In the genomic region with DNA sequence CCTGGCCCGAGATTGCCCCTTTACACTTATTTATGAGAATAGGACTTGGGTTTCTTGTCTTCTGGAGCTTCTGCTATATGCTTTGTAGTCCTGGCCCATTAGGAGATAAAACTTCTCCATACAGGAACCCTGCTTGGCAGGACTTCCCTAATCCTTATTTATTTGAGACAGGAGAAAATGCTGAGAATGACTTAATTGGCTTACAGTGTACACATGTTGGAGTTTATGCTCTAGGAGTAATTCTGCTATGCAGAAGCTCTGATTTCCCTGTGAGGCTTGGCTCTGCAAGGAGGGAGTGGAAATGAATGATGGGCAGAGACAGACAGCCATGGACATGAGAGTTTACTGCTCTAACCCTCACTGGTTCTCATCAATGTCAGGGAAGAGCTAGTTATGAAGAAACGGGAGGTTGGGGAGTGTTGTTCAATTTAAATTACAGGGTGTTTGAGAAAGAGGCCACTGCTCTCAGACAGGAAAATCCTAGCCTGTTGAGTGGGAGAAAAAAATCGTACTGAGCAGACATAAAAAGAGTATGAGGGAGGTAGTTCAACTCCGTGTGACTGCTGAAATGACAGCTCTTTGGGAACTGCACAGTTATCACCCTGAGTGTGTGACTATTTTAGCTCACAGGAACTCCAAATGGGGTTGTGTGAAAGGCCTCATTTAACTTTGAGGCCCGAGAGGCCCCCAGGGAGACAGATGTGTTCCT, we compare ENCODE assay signal across 27 cellular contexts. TPM values are rescaled to one million over a fixed set of nuclear protein-coding genes. Genes with fewer than 3 reads are reported as not detected.
DNase-seq lines count a peak whose midpoint lies in the region; ATAC-seq, FAIRE-seq and TF ChIP-seq lines count a peak whose summit lies in the region.
"Had no signal": no experiment of that assay in that cellular context is flagged by ENCODE, and none has a peak within 500 bp of the region (broad histone marks: within the 10 kb centered on the region; RNA-seq: fewer than 3 reads in every experiment).

No MANE protein-coding gene starts in this region.

- H3K4me3 Mint-ChIP-seq in type B pancreatic cell, result peak overlapping the region; percentile 21
- H3K4me3 Mint-ChIP-seq: activated naive CD4-positive, alpha-beta T cell treated with anti-CD3 and anti-CD28 coated beads, Interleukin-2, amount 10 ng/mL, durations not matched to agents 7 days and 5 days had no signal

- no peaks in the 10 kb centered on the region for H3K27me3 ChIP-seq in SK-N-SH (ENCODE audit: insufficient read depth)
- H3K27me3 ChIP-seq in GM12878 (replicated peaks in 1 of 2; ENCODE audit: control insufficient read depth in 2 of 2, insufficient read depth in 2 of 2, low read length in 1 of 2), result no peaks in the 10 kb centered on the region; a peak in 1 of 4 replicates
- no peaks in the 10 kb centered on the region for H3K27me3 ChIP-seq in right atrium auricular region
- H3K27me3 ChIP-seq: gastrocnemius medialis had no signal

- WGBS in SK-N-SH (ENCODE audit: low lambda C conversion rate), result 64% methylated on average over 5 of the region's 5 CpGs
- 4% methylated on average over 5 of the region's 5 CpGs for whole genome bisulfite sequencing in GM12878 (ENCODE audit: insufficient coverage, insufficient replicate concordance, low lambda C conversion rate, missing lambda C conversion rate)

- H3K9ac ChIP-seq in SK-N-SH (no peak overlapping the region), GM12878 (ENCODE audit: control insufficient read depth, insufficient read depth, low read length) (no peak overlapping the region)
- H3K9ac ChIP-seq: KMS-11 had no signal

- peak overlapping the region; percentile 9 for H3K27ac Mint-ChIP-seq in type B pancreatic cell
- H3K27ac Mint-ChIP-seq: activated naive CD4-positive, alpha-beta T cell treated with anti-CD3 and anti-CD28 coated beads, Interleukin-2, amount 10 ng/mL, durations not matched to agents 7 days and 5 days had no signal

- H3F3A ChIP-seq in SK-N-SH (replicated peaks; ENCODE audit: insufficient read depth), result peaks cover 16% of the 10 kb centered on the region

- H3K4me1 ChIP-seq in SK-N-SH (ENCODE audit: control insufficient read depth in 1 of 2, insufficient read depth in 2 of 2, low read depth in 1 of 2, low read length in 1 of 2), result peaks cover 3 to 29% of the 10 kb centered on the region in 2 experiments
- H3K4me1 ChIP-seq in GM12878 (ENCODE audit: control insufficient read depth, insufficient read depth, low read length), result no peaks in the 10 kb centered on the region; the same call in 1 of the 2 replicates
- peaks cover 0 to 21% of the 10 kb centered on the region in 2 donors for H3K4me1 ChIP-seq in right atrium auricular region
- H3K4me1 ChIP-seq: spleen had no signal

- SMC1A ChIA-PET in GM12878 (lab: Charles Lee; ENCODE audit: uncharacterized antibody, unreplicated experiment), result interaction anchor here (0.8 to 2.4 kb wide), 7 partner anchors 9 to 130 kb away, joined by 3 to 9 read pairs (median 3); no protein-coding TSS in a partner anchor

- TF ChIP-seq EP300 in SK-N-SH (IDR thresholded peaks at IDR 0.05; ENCODE audit: borderline replicate concordance in 1 of 2, low read depth in 1 of 2, low read length in 1 of 2) (no peak), GM12878 (IDR thresholded peaks at IDR 0.05; ENCODE audit: borderline replicate concordance in 1 of 2, control insufficient read depth in 1 of 2, low read depth in 2 of 2, low read length in 2 of 2) (no peak)

- H3K4me2 ChIP-seq in SK-N-SH (no peak overlapping the region), GM12878 (ENCODE audit: control insufficient read depth, insufficient read depth) (no peak overlapping the region)
- H3K4me2 ChIP-seq: KMS-11 had no signal

- H3K9me3 ChIP-seq in SK-N-SH (no peaks in the 10 kb centered on the region), GM12878 (replicated peaks; ENCODE audit: control insufficient read depth, insufficient read depth, low read length) (no peaks in the 10 kb centered on the region), right atrium auricular region (no peaks in the 10 kb centered on the region)
- H3K9me3 ChIP-seq: gastrocnemius medialis, spleen had no signal

- CTCF ChIA-PET in SK-N-SH (lab: Yijun Ruan, JAX) (interaction anchor here (1.1 to 1.3 kb wide), 3 partner anchors 21 to 1016 kb away, joined by 3 read pairs; no protein-coding TSS in a partner anchor), GM12878 (lab: Yijun Ruan, JAX) (interaction anchor here (0.9 to 1.9 kb wide), 3 partner anchors 17 to 62 kb away, joined by 3 to 6 read pairs (median 3); no protein-coding TSS in a partner anchor)

- H3K4me1 Mint-ChIP-seq in type B pancreatic cell (ENCODE audit: unreplicated experiment), result peaks cover 28% of the 10 kb centered on the region
- H3K4me1 Mint-ChIP-seq: activated naive CD4-positive, alpha-beta T cell treated with anti-CD3 and anti-CD28 coated beads, Interleukin-2, amount 10 ng/mL, durations not matched to agents 7 days and 5 days had no signal

- FAIRE-seq in GM12878 (lab: Jason Lieb, UNC), result no peak
- FAIRE-seq in D721Med (lab: Jason Lieb, UNC), result no peak
- FAIRE-seq: G401.6, GM19239, H1 had no signal

- H4K20me1 ChIP-seq in SK-N-SH (ENCODE audit: insufficient read depth) (no peaks in the 10 kb centered on the region), GM12878 (ENCODE audit: control insufficient read depth, insufficient read depth) (no peaks in the 10 kb centered on the region)

- H3K27ac ChIP-seq in SK-N-SH (ENCODE audit: low read depth in 2 of 2, low read length in 1 of 2) (peak overlapping the region in 1 of 2 experiments; percentile 78; a peak in 2 of 4 replicates), GM12878 (ENCODE audit: control insufficient read depth, insufficient read depth) (no peak overlapping the region), right atrium auricular region (peak overlapping the region; percentile 69 to 70)
- H3K27ac ChIP-seq: 22Rv1, gastrocnemius medialis, KMS-11, spleen had no signal

- H3K79me2 ChIP-seq in SK-N-SH (ENCODE audit: insufficient read depth) (no peaks in the 10 kb centered on the region), GM12878 (ENCODE audit: control insufficient read depth, insufficient read depth, low read length) (no peaks in the 10 kb centered on the region)

- H3K4me3 ChIP-seq in SK-N-SH (ENCODE audit: low read depth in 2 of 2, low read length in 1 of 2), result no peak overlapping the region
- H3K4me3 ChIP-seq in GM12878, result no peak overlapping the region
- H3K4me3 ChIP-seq in right atrium auricular region, result no peak overlapping the region
- H3K4me3 ChIP-seq: gastrocnemius medialis, spleen had no signal

- DNase-seq in SK-N-SH (no peak), GM12878 (ENCODE audit: low read depth, low spot score) (no peak), right atrium auricular region (ENCODE audit: low spot score) (no peak), type B pancreatic cell (ENCODE audit: extremely low spot score, unreplicated experiment) (no peak), D721Med (ENCODE audit: insufficient read length, low spot score) (no peak)
- DNase-seq: activated CD4-positive, alpha-beta T cell treated with anti-CD3 and anti-CD28 coated beads for 1 hour; activated CD8-positive, alpha-beta memory T cell treated with anti-CD3 and anti-CD28 coated beads for 24 hours; activated naive CD4-positive, alpha-beta T cell treated with anti-CD3 and anti-CD28 coated beads, Interleukin-2, amount 10 ng/mL, durations not matched to agents 7 days and 5 days; activated T-cell treated with anti-CD3 and anti-CD28 coated beads, Interleukin-2, amount 50 U/mL, for 48 hours; C1 segment of cervical spinal cord; gastrocnemius medialis; kidney glomerular epithelial cell; midbrain; NCI-H2081 treated with DMSO at 0.1 percent for 48 hours; NCI-H446; spleen had no signal

- no peaks in the 10 kb centered on the region for H3K36me3 Mint-ChIP-seq in type B pancreatic cell
- H3K36me3 Mint-ChIP-seq: activated naive CD4-positive, alpha-beta T cell treated with anti-CD3 and anti-CD28 coated beads, Interleukin-2, amount 10 ng/mL, durations not matched to agents 7 days and 5 days had no signal

- H3K9me2 ChIP-seq in SK-N-SH, result no peaks in the 10 kb centered on the region

- intact Hi-C loops in GM12878 (cut with micrococcal nuclease; ENCODE audit: unreplicated experiment), result no loop called here

- no peaks in the 10 kb centered on the region for H3K36me3 ChIP-seq in SK-N-SH (replicated peaks in 1 of 2; ENCODE audit: control insufficient read depth in 1 of 2, insufficient read depth in 2 of 2, low read length in 1 of 2)
- H3K36me3 ChIP-seq in GM12878 (ENCODE audit: control insufficient read depth in 2 of 2, insufficient read depth in 2 of 2, low read length in 1 of 2), result no peaks in the 10 kb centered on the region
- H3K36me3 ChIP-seq in right atrium auricular region, result no peaks in the 10 kb centered on the region
- H3K36me3 ChIP-seq: gastrocnemius medialis, spleen had no signal

- POLR2A ChIA-PET in SK-N-SH (lab: Yijun Ruan, JAX) (no interaction called here), GM12878 (lab: Charles Lee) (no interaction called here)

- H3K27me3 Mint-ChIP-seq in type B pancreatic cell, result no peaks in the 10 kb centered on the region

- no TSS peak for BruUV-seq in GM12878 (replicated peaks; lab: Mats Ljungman, UMichigan)

- in situ Hi-C loops in GM12878 (cut with MboI), result no loop called here

- TF ChIP-seq CTCF in SK-N-SH (IDR thresholded peaks at IDR 0.05) (no peak), GM12878 (IDR thresholded peaks at IDR 0.05 in 2 of 3, conservative IDR thresholded peaks at IDR 0.05 in 1 of 3; ENCODE audit: control insufficient read depth in 2 of 3, extremely low read depth in 1 of 3, insufficient read depth in 1 of 3, low read depth in 3 of 3, low read length in 3 of 3) (no peak), right atrium auricular region (IDR thresholded peaks at IDR 0.05) (no peak), type B pancreatic cell (conservative IDR thresholded peaks at IDR 0.05) (no peak), D721Med (IDR thresholded peaks at IDR 0.05; ENCODE audit: insufficient read depth, missing control alignments) (no peak)

- H2AFZ ChIP-seq in SK-N-SH (ENCODE audit: low read depth), result no peak overlapping the region
- no peak overlapping the region for H2AFZ ChIP-seq in GM12878 (ENCODE audit: control insufficient read depth, low read depth, low read length)

- RAD21 ChIA-PET in GM12878 (lab: Charles Lee; ENCODE audit: unreplicated experiment), result interaction anchor here (0.8 to 1.2 kb wide), 3 partner anchors 50 to 143 kb away, joined by 3 read pairs; no protein-coding TSS in a partner anchor

- TF ChIP-seq RAD21 in SK-N-SH (IDR thresholded peaks at IDR 0.05; ENCODE audit: low read length) (no peak), GM12878 (IDR thresholded peaks at IDR 0.05; ENCODE audit: insufficient read depth, low read depth, low read length) (no peak)

- H3K9me3 Mint-ChIP-seq in type B pancreatic cell, result peaks cover 4% of the 10 kb centered on the region
- H3K9me3 Mint-ChIP-seq: activated naive CD4-positive, alpha-beta T cell treated with anti-CD3 and anti-CD28 coated beads, Interleukin-2, amount 10 ng/mL, durations not matched to agents 7 days and 5 days had no signal

- ATAC-seq in SK-N-SH treated with all-trans-retinoic acid at 6 μM for 48 hours (peak; percentile 10; the same call in 1 of the 3 replicates), GM12878 (no peak), HG03571 (IDR thresholded peaks at IDR 0.05; ENCODE audit: unreplicated experiment) (no peak), HG03565 (IDR thresholded peaks at IDR 0.05; ENCODE audit: unreplicated experiment) (no peak)
- ATAC-seq: gastrocnemius medialis had no signal

- no peak for TF ChIP-seq POLR2A in GM12878 (IDR thresholded peaks at IDR 0.05; ENCODE audit: low read depth, low read length)

RNA-seq across cellular contexts. Expression of gene ACTBL2, which starts 37.5 kb away (rescaled TPM):
- polyA plus RNA-seq in SK-N-SH (2012; rRNA removed), result 0.99 and 1.0 TPM in 2 replicates
- polyA plus RNA-seq in SK-N-SH (2012; cell fraction: cytosol; rRNA removed), result 0.80 and 0.85 TPM in 2 replicates
- polyA plus RNA-seq in SK-N-SH (2012; cell fraction: nucleus; rRNA removed), result 0.65 and 1.1 TPM in 2 replicates
- not detected in 2 replicates for total RNA-seq in GM12878 (2013; cell fraction: nucleolus; rRNA removed)
- not detected in 2 replicates for total RNA-seq in GM12878 (2014; rRNA removed)
- 0.04 TPM in 1 of 2 replicates, not detected in the other for total RNA-seq in GM12878 (2014; rRNA removed; fragmentation: Illumina TruSeq; extraction: Trizol)
- not detected in 2 replicates for total RNA-seq in GM12878 (2021)
- not detected for polyA plus RNA-seq in GM12878 (2011; ENCODE audit: low read depth)
- not detected in 2 replicates for polyA plus RNA-seq in GM12878 (2011; rRNA removed)
- polyA plus RNA-seq in GM12878 (2011; cell fraction: cytosol; rRNA removed), result not detected in 2 replicates
- polyA plus RNA-seq in GM12878 (2011; cell fraction: nucleus; rRNA removed), result not detected in 2 replicates
- polyA plus RNA-seq in GM12878 (2012), result not detected in 2 replicates
- polyA plus RNA-seq in GM12878 (2014; fragmentation: Illumina TruSeq; extraction: Trizol), result 0.04 TPM in 1 of 2 replicates, not detected in the other
- polyA plus RNA-seq in GM12878 (2014; fragmentation: Nextera tagmentation; extraction: Ambion mirVana), result under 1 TPM in 1 of 2 experiments, not detected in 1; 0.06 TPM
- polyA plus RNA-seq in GM12878 (2014; rRNA removed), result not detected in 2 replicates
- polyA plus RNA-seq in GM12878 (2016; fragmentation: Nextera tagmentation; extraction: Ambion mirVana), result not detected
- not detected in 2 replicates for polyA minus RNA-seq in GM12878 (2011; rRNA and poly(A)+ RNA removed)
- not detected in 2 replicates for polyA minus RNA-seq in GM12878 (2011; cell fraction: cytosol; rRNA and poly(A)+ RNA removed)
- polyA minus RNA-seq in GM12878 (2011; cell fraction: nucleus; rRNA and poly(A)+ RNA removed), result not detected in 2 replicates
- under 1 TPM in 1 of 2 donors, not detected in 1; 0.12 TPM for total RNA-seq in right atrium auricular region
- not detected in 2 replicates for total RNA-seq in type B pancreatic cell (ENCODE audit: low replicate concordance)
- total RNA-seq: gastrocnemius medialis, H1, spleen, urinary bladder had no signal
- polyA plus RNA-seq: esophagus, H1, neural cell, spleen, urinary bladder had no signal
